In genomic region chr6:131950767-131951575, GRCh38 we compare ENCODE assay signal across 8 cellular contexts. TPM values are rescaled to one million over a fixed set of nuclear protein-coding genes. Genes with fewer than 3 reads are reported as not detected.
A peak's percentile ranks its signal among the peaks of the same experiment; 100 is the strongest.
DNase-seq lines count a peak whose midpoint lies in the region; ATAC-seq and TF ChIP-seq lines count a peak whose summit lies in the region.

TSS of gene CCN2 (minus strand) at chr6:131951372. CDS start at chr6:131951172, 200 bp downstream.

- H3K4me3 ChIP-seq in gastroesophageal sphincter = peak within 1 kb of the TSS; percentile 68 to 90

- peak within 1 kb of the TSS; percentile 85 for H3K4me3 Mint-ChIP-seq in activated naive CD8-positive, alpha-beta T cell
- peak within 1 kb of the TSS; percentile 92 to 98 (median 95) for H3K4me3 Mint-ChIP-seq in nephron

- peak within 1 kb of the TSS; percentile 94 to 99 (median 98) for H3K27ac ChIP-seq in gastroesophageal sphincter

- peaks cover 8 to 70% (median 22%) of the 10 kb centered on the region in 3 donors for H3K4me1 ChIP-seq in gastroesophageal sphincter

- peaks cover 16% of the 10 kb centered on the region for H3K4me1 Mint-ChIP-seq in activated naive CD8-positive, alpha-beta T cell (ENCODE audit: low read depth)
- H3K4me1 Mint-ChIP-seq in nephron = peaks cover 67% of the 10 kb centered on the region

- peaks cover 0 to 12% of the 10 kb centered on the region in 2 donors for H3K36me3 ChIP-seq in gastroesophageal sphincter

- H3K27me3 ChIP-seq in gastroesophageal sphincter = no peaks in the 10 kb centered on the region

- WGBS in gastroesophageal sphincter (ENCODE audit: low coverage in 1 of 2), 2 donors = 0% methylated on average over 2 to 6 of the region's 97 CpGs

- no peaks in the 10 kb centered on the region for H3K9me3 ChIP-seq in gastroesophageal sphincter

- no peak within 1 kb of the TSS for H3K27ac Mint-ChIP-seq in activated naive CD8-positive, alpha-beta T cell
- H3K27ac Mint-ChIP-seq in nephron = peak within 1 kb of the TSS; percentile 94 to 98 (median 95)

- H3K27me3 Mint-ChIP-seq in activated naive CD8-positive, alpha-beta T cell = peaks cover 49% of the 10 kb centered on the region
- no peaks in the 10 kb centered on the region for H3K27me3 Mint-ChIP-seq in nephron (ENCODE audit: low read depth)

- TF ChIP-seq EP300 in gastroesophageal sphincter (IDR thresholded peaks at IDR 0.05) = no peak

- TF ChIP-seq CTCF in gastroesophageal sphincter (IDR thresholded peaks at IDR 0.05) (no peak), nephron (IDR thresholded peaks at IDR 0.05; ENCODE audit: unreplicated experiment in 3 of 3) (peak in 1 of 3 experiments; percentile 23)

- DNase-seq in GDM1 (lab: John Stamatoyannopoulos, UW) = peak; percentile 23
- DNase-seq in HS-27A (ENCODE audit: low read depth) = peak; percentile 99
- DNase-seq in SK-N-DZ (ENCODE audit: low spot score) = no peak

- TF ChIP-seq POLR2A in gastroesophageal sphincter (IDR thresholded peaks at IDR 0.05) = peak; percentile 99

- no peaks in the 10 kb centered on the region for H3K9me3 Mint-ChIP-seq in activated naive CD8-positive, alpha-beta T cell (ENCODE audit: low read depth)
- no peaks in the 10 kb centered on the region for H3K9me3 Mint-ChIP-seq in nephron

- no peaks in the 10 kb centered on the region for H3K36me3 Mint-ChIP-seq in activated naive CD8-positive, alpha-beta T cell
- H3K36me3 Mint-ChIP-seq in nephron (ENCODE audit: low read depth) = peaks cover 15% of the 10 kb centered on the region

- ATAC-seq in gastroesophageal sphincter (peak; percentile 80), HG03159 (IDR thresholded peaks at IDR 0.05; ENCODE audit: unreplicated experiment) (no peak), HG03460 (IDR thresholded peaks at IDR 0.05; ENCODE audit: unreplicated experiment) (no peak)

RNA-seq across cellular contexts. Expression of gene CCN2, which starts in this region (rescaled TPM):
- total RNA-seq in gastroesophageal sphincter = 100 to 1,000 TPM; 122 to 691 (median 363) TPM
- polyA plus RNA-seq in SK-N-DZ (2014; cell fraction: cytosol; rRNA removed) = not detected in 2 replicates
- not detected in 2 replicates for polyA plus RNA-seq in SK-N-DZ (2014; cell fraction: nucleus; rRNA removed)
